ENCODE assay signal across 13 cellular contexts in genomic region chr6:89260832-89261231, GRCh38. TPM values are rescaled to one million over a fixed set of nuclear protein-coding genes. Genes with fewer than 3 reads are reported as not detected.
DNase-seq lines count a peak whose midpoint lies in the region; ATAC-seq, FAIRE-seq and TF ChIP-seq lines count a peak whose summit lies in the region.
"Had no signal": no experiment of that assay in that cellular context is flagged by ENCODE, and none has a peak within 500 bp of the region (broad histone marks: within the 10 kb centered on the region; RNA-seq: fewer than 3 reads in every experiment).

No MANE protein-coding gene starts in this region.

- ATAC-seq in HG02642 (IDR thresholded peaks at IDR 0.05; ENCODE audit: poor library complexity, unreplicated experiment), result no peak
- no peak for ATAC-seq in activated CD8-positive, alpha-beta T cell treated with anti-CD3 and anti-CD28 coated beads for 36 hours
- ATAC-seq: activated CD4-positive, CD25-positive, alpha-beta regulatory T cell treated with anti-CD3 and anti-CD28 coated beads, Interleukin-2, amount 50 U/mL, for 24 hours had no signal

- H3K36me3 Mint-ChIP-seq in activated CD8-positive, alpha-beta T cell treated with anti-CD3 and anti-CD28 coated beads for 36 hours (ENCODE audit: low read depth), result no peaks in the 10 kb centered on the region

- no peak for TF ChIP-seq CTCF in activated CD8-positive, alpha-beta T cell treated with anti-CD3 and anti-CD28 coated beads for 36 hours (IDR thresholded peaks at IDR 0.05)

- H3K4me1 Mint-ChIP-seq in activated CD8-positive, alpha-beta T cell treated with anti-CD3 and anti-CD28 coated beads for 36 hours (ENCODE audit: low read depth), result peaks cover 9% of the 10 kb centered on the region

- intact Hi-C loops in activated CD8-positive, alpha-beta T cell treated with anti-CD3 and anti-CD28 coated beads for 36 hours (cut with micrococcal nuclease), result no loop called here

- DNase-seq in DMS 273 treated with DMSO at 0.1 percent for 48 hours (lab: John Stamatoyannopoulos, UW), result peak; percentile 7
- peak; percentile 17 for DNase-seq in HEK293T (ENCODE audit: extremely low spot score)
- DNase-seq in NCI-H510A (lab: John Stamatoyannopoulos, UW), result peak; percentile 48
- peak; percentile 11 for DNase-seq in cerebellum (ENCODE audit: low spot score)
- DNase-seq in GM12892 (ENCODE audit: insufficient read length), result no peak
- no peak for DNase-seq in activated CD8-positive, alpha-beta T cell treated with anti-CD3 and anti-CD28 coated beads for 36 hours
- DNase-seq in AG20443 (ENCODE audit: low spot score), result no peak
- DNase-seq: kidney glomerular epithelial cell had no signal

- TF ChIP-seq POLR2A in GM12892 (IDR thresholded peaks at IDR 0.05; ENCODE audit: low read depth, low read length), result no peak

- POLR2A ChIA-PET in HEK293T (lab: Yijun Ruan, JAX), result no interaction called here
- POLR2A ChIA-PET in activated CD8-positive, alpha-beta T cell treated with anti-CD3 and anti-CD28 coated beads for 36 hours (lab: Charles Lee), result no interaction called here

- no peaks in the 10 kb centered on the region for H3K27me3 Mint-ChIP-seq in activated CD8-positive, alpha-beta T cell treated with anti-CD3 and anti-CD28 coated beads for 36 hours

- no peak overlapping the region for H3K4me3 Mint-ChIP-seq in activated CD8-positive, alpha-beta T cell treated with anti-CD3 and anti-CD28 coated beads for 36 hours

- CTCF ChIA-PET in HEK293T (lab: Yijun Ruan, JAX), result interaction anchor here (1.1 kb wide), 1 partner anchor 10 kb away, joined by 4 read pairs; no protein-coding TSS in a partner anchor
- CTCF ChIA-PET in activated CD8-positive, alpha-beta T cell treated with anti-CD3 and anti-CD28 coated beads for 36 hours (lab: Charles Lee), result interaction anchor here (1.4 to 1.9 kb wide), 3 partner anchors 19 to 112 kb away, joined by 3 to 6 read pairs (median 5); no protein-coding TSS in a partner anchor

- no peaks in the 10 kb centered on the region for H3K9me3 Mint-ChIP-seq in activated CD8-positive, alpha-beta T cell treated with anti-CD3 and anti-CD28 coated beads for 36 hours

- no peak overlapping the region for H3K27ac Mint-ChIP-seq in activated CD8-positive, alpha-beta T cell treated with anti-CD3 and anti-CD28 coated beads for 36 hours

- FAIRE-seq in GM12892 (lab: Jason Lieb, UNC), result no peak

TF ChIP-seq in HEK293T, 16 proteins besides CTCF, POLR2A, EP300 and RAD21:
- TF ChIP-seq HDGF (IDR thresholded peaks at IDR 0.05; ENCODE audit: borderline replicate concordance), result no peak
- no peak for TF ChIP-seq FOXK2 (IDR thresholded peaks at IDR 0.05)
- TF ChIP-seq ZNF384 (IDR thresholded peaks at IDR 0.05), result no peak
- no peak for TF ChIP-seq PKNOX1 (IDR thresholded peaks at IDR 0.05)
- TF ChIP-seq NFRKB (IDR thresholded peaks at IDR 0.05), result no peak
- TF ChIP-seq CTBP1 (IDR thresholded peaks at IDR 0.05; ENCODE audit: borderline replicate concordance), result no peak
- TF ChIP-seq FOXA1 (IDR thresholded peaks at IDR 0.05), result no peak
- no peak for TF ChIP-seq LEF1 (IDR thresholded peaks at IDR 0.05; ENCODE audit: borderline replicate concordance)
- TF ChIP-seq FOXM1 (IDR thresholded peaks at IDR 0.05; ENCODE audit: borderline replicate concordance), result no peak

RNA-seq across cellular contexts. Expression of gene GABRR1, which starts 43.7 kb away (rescaled TPM):
- total RNA-seq in cerebellum, result 0.09 TPM
- not detected for polyA plus RNA-seq in GM12892 (2012; ENCODE audit: missing spikeins)
- total RNA-seq in activated CD8-positive, alpha-beta T cell treated with anti-CD3 and anti-CD28 coated beads for 36 hours, result not detected
- total RNA-seq: epithelial cell of proximal tubule, NCI-H460, pulmonary artery endothelial cell had no signal

RNA-seq across cellular contexts. Expression of gene GABRR2, which starts 54.3 kb away (rescaled TPM):
- 0.45 TPM for total RNA-seq in cerebellum
- polyA plus RNA-seq in GM12892 (2012; ENCODE audit: missing spikeins), result 0.51 TPM
- under 1 TPM; 0.20 to 0.40 TPM for total RNA-seq in activated CD8-positive, alpha-beta T cell treated with anti-CD3 and anti-CD28 coated beads for 36 hours
- total RNA-seq: NCI-H460 had no signal

Comparison
In these comparisons a context has a peak if more than half of its experiments do, and no peak if none do; other contexts are left out.
1. DNase-seq: peak in DMS 273 treated with DMSO at 0.1 percent for 48 hours (single experiment), HEK293T (single experiment), NCI-H510A (single experiment) and cerebellum (single experiment); none in GM12892 (single experiment), activated CD8-positive, alpha-beta T cell treated with anti-CD3 and anti-CD28 coated beads for 36 hours (single experiment) and AG20443 (single experiment).